In the genomic region with DNA sequence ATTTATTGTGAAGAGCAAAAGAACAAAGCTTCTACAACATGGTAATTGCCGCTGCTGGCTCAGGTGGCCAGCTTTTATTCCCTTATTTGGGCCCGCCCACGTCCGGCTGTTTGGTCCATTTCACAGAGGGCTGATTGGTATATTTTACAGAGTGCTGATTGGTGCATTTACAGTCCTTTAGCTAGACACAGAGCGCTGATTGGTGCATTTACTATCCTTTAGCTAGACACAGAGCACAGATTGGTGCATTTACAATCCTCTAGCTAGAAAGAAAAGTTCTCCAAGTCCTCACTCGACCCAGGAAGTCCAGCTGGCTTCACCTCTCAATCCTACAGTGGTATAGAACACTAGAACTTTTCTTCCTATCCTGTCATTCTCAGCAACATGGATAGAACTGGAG, we compare ENCODE assay signal across 2 cellular contexts.
TF ChIP-seq lines count a peak whose summit lies in the region.

No MANE protein-coding gene starts in this region.

TF ChIP-seq in HepG2, 621 proteins besides CTCF, POLR2A, EP300 and RAD21:
- peak; percentile 51; the same call in 1 of the 2 replicates for TF ChIP-seq NFYC (CRISPR knock-in tag; IDR thresholded peaks at IDR 0.05)
- TF ChIP-seq NFYB (CRISPR knock-in tag; IDR thresholded peaks at IDR 0.05), result peak; percentile 64
- no peak for TF ChIP-seq ZNF570 (CRISPR knock-in tag; IDR thresholded peaks at IDR 0.05; ENCODE audit: borderline replicate concordance)
- TF ChIP-seq, protein P1, sequence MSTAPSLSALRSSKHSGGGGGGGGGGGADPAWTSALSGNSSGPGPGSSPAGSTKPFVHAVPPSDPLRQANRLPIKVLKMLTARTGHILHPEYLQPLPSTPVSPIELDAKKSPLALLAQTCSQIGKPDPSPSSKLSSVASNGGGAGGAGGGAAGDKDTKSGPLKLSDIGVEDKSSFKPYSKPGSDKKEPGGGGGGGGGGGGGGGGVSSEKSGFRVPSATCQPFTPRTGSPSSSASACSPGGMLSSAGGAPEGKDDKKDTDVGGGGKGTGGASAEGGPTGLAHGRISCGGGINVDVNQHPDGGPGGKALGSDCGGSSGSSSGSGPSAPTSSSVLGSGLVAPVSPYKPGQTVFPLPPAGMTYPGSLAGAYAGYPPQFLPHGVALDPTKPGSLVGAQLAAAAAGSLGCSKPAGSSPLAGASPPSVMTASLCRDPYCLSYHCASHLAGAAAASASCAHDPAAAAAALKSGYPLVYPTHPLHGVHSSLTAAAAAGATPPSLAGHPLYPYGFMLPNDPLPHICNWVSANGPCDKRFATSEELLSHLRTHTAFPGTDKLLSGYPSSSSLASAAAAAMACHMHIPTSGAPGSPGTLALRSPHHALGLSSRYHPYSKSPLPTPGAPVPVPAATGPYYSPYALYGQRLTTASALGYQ (CRISPR knock-in tag; IDR thresholded peaks at IDR 0.05), result no peak
- no peak for TF ChIP-seq ZNF12 (CRISPR knock-in tag; IDR thresholded peaks at IDR 0.05)
- TF ChIP-seq, protein P2, sequence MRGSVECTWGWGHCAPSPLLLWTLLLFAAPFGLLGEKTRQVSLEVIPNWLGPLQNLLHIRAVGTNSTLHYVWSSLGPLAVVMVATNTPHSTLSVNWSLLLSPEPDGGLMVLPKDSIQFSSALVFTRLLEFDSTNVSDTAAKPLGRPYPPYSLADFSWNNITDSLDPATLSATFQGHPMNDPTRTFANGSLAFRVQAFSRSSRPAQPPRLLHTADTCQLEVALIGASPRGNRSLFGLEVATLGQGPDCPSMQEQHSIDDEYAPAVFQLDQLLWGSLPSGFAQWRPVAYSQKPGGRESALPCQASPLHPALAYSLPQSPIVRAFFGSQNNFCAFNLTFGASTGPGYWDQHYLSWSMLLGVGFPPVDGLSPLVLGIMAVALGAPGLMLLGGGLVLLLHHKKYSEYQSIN (CRISPR knock-in tag; IDR thresholded peaks at IDR 0.05; ENCODE audit: borderline replicate concordance), result no peak

TF ChIP-seq in K562, 482 proteins besides CTCF, POLR2A, EP300 and RAD21:
- TF ChIP-seq MIER1 (IDR thresholded peaks at IDR 0.05; ENCODE audit: low read depth), result no peak
- TF ChIP-seq BRF1 (IDR thresholded peaks at IDR 0.05; ENCODE audit: borderline replicate concordance, extremely low read depth, insufficient read length), result no peak
- no peak for TF ChIP-seq KDM5B (IDR thresholded peaks at IDR 0.05; ENCODE audit: insufficient replicate concordance, low read depth, low read length)
- TF ChIP-seq NFYB (IDR thresholded peaks at IDR 0.05; ENCODE audit: extremely low read depth, insufficient read length), result peak; percentile 32
- TF ChIP-seq, protein P3, sequence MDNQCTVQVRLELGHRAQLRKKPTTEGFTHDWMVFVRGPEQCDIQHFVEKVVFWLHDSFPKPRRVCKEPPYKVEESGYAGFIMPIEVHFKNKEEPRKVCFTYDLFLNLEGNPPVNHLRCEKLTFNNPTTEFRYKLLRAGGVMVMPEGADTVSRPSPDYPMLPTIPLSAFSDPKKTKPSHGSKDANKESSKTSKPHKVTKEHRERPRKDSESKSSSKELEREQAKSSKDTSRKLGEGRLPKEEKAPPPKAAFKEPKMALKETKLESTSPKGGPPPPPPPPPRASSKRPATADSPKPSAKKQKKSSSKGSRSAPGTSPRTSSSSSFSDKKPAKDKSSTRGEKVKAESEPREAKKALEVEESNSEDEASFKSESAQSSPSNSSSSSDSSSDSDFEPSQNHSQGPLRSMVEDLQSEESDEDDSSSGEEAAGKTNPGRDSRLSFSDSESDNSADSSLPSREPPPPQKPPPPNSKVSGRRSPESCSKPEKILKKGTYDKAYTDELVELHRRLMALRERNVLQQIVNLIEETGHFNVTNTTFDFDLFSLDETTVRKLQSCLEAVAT (IDR thresholded peaks at IDR 0.05), result no peak
- no peak for TF ChIP-seq SAFB2 (IDR thresholded peaks at IDR 0.05; ENCODE audit: borderline replicate concordance, low read depth, low read length, severe bottlenecking)
- TF ChIP-seq NFE2 (IDR thresholded peaks at IDR 0.05; ENCODE audit: low read depth), result no peak
- TF ChIP-seq CBX1 (IDR thresholded peaks at IDR 0.05; ENCODE audit: low read depth), result no peak
